In genomic region chr10:23912884-23913401, GRCh38 we compare ENCODE assay signal across 25 cellular contexts.
A peak's percentile ranks its signal among the peaks of the same experiment; 100 is the strongest.
DNase-seq lines count a peak whose midpoint lies in the region; ATAC-seq, FAIRE-seq and TF ChIP-seq lines count a peak whose summit lies in the region.
"Had no signal": no experiment of that assay in that cellular context is flagged by ENCODE, and none has a peak within 500 bp of the region (broad histone marks: within the 10 kb centered on the region; RNA-seq: fewer than 3 reads in every experiment).

No MANE protein-coding gene starts in this region.

- FAIRE-seq in GM12878 (lab: Jason Lieb, UNC), result no peak

- H3K4me2 ChIP-seq in BLaER1 (peak overlapping the region; percentile 18), GM12878 (ENCODE audit: control insufficient read depth, insufficient read depth) (no peak overlapping the region)
- H3K4me2 ChIP-seq: GM23338, PC-9 had no signal

- RAD21 ChIA-PET in GM12878 (lab: Charles Lee; ENCODE audit: unreplicated experiment), result no interaction called here

- in situ Hi-C loops in GM12878 (cut with MboI), result no loop called here

- no peak for TF ChIP-seq RAD21 in GM12878 (IDR thresholded peaks at IDR 0.05; ENCODE audit: insufficient read depth, low read depth, low read length)

- H3K9me3 ChIP-seq in BLaER1, result peaks cover 6% of the 10 kb centered on the region; the same call in 1 of the 2 replicates
- no peaks in the 10 kb centered on the region for H3K9me3 ChIP-seq in GM12878 (replicated peaks; ENCODE audit: control insufficient read depth, insufficient read depth, low read length)
- no peaks in the 10 kb centered on the region for H3K9me3 ChIP-seq in uterus
- H3K9me3 ChIP-seq: SJSA1 had no signal

- TF ChIP-seq EP300 in GM12878 (IDR thresholded peaks at IDR 0.05; ENCODE audit: borderline replicate concordance in 1 of 2, control insufficient read depth in 1 of 2, low read depth in 2 of 2, low read length in 2 of 2), result no peak

- SMC1A ChIA-PET in GM12878 (lab: Charles Lee; ENCODE audit: uncharacterized antibody, unreplicated experiment), result no interaction called here

- intact Hi-C loops in GM12878 (cut with micrococcal nuclease; ENCODE audit: unreplicated experiment), result no loop called here
- intact Hi-C loops in uterus (cut with DNase I; ENCODE audit: low total_unique reads), result no loop called here

- ATAC-seq in GM12878, result no peak; the same call in 2 of the 3 replicates
- ATAC-seq: GM23338, Right ventricle myocardium inferior had no signal

- H3K4me3 ChIP-seq in BLaER1, result no peak overlapping the region
- H3K4me3 ChIP-seq in GM12878, result no peak overlapping the region
- H3K4me3 ChIP-seq in uterus, result no peak overlapping the region
- H3K4me3 ChIP-seq: GM23338, PC-9, SJSA1 had no signal

- no peaks in the 10 kb centered on the region for H3K36me3 ChIP-seq in BLaER1
- H3K36me3 ChIP-seq in GM12878 (ENCODE audit: control insufficient read depth in 2 of 2, insufficient read depth in 2 of 2, low read length in 1 of 2), result no peaks in the 10 kb centered on the region
- no peaks in the 10 kb centered on the region for H3K36me3 ChIP-seq in uterus
- H3K36me3 ChIP-seq: SJSA1 had no signal

- CTCF ChIA-PET in GM12878 (lab: Yijun Ruan, JAX), result no interaction called here

- H2AFZ ChIP-seq in GM12878 (ENCODE audit: control insufficient read depth, low read depth, low read length), result no peak overlapping the region
- H2AFZ ChIP-seq: GM23338, PC-9 had no signal

- POLR2A ChIA-PET in GM12878 (lab: Charles Lee), result no interaction called here

- H3K27me3 ChIP-seq in BLaER1 (no peaks in the 10 kb centered on the region), GM12878 (replicated peaks in 1 of 2; ENCODE audit: control insufficient read depth in 2 of 2, insufficient read depth in 2 of 2, low read length in 1 of 2) (no peaks in the 10 kb centered on the region), uterus (no peaks in the 10 kb centered on the region)
- H3K27me3 ChIP-seq: SJSA1 had no signal

- WGBS in GM12878 (ENCODE audit: insufficient coverage, insufficient replicate concordance, low lambda C conversion rate, missing lambda C conversion rate), result 45% methylated on average over 6 of the region's 6 CpGs

- no peaks in the 10 kb centered on the region for H4K20me1 ChIP-seq in BLaER1
- H4K20me1 ChIP-seq in GM12878 (ENCODE audit: control insufficient read depth, insufficient read depth), result no peaks in the 10 kb centered on the region

- H3K4me1 ChIP-seq in BLaER1 (peaks cover 8% of the 10 kb centered on the region), GM12878 (ENCODE audit: control insufficient read depth, insufficient read depth, low read length) (no peaks in the 10 kb centered on the region), uterus (no peaks in the 10 kb centered on the region)
- H3K4me1 ChIP-seq: SJSA1 had no signal

- BruUV-seq in GM12878 (replicated peaks; lab: Mats Ljungman, UMichigan), result no TSS peak

- H3K27ac ChIP-seq in BLaER1 (no peak overlapping the region), GM12878 (ENCODE audit: control insufficient read depth, insufficient read depth) (no peak overlapping the region), uterus (no peak overlapping the region)
- H3K27ac ChIP-seq: 22Rv1, HL-60, PC-9, SJSA1 had no signal

- H3K9ac ChIP-seq in BLaER1 (no peak overlapping the region), GM12878 (ENCODE audit: control insufficient read depth, insufficient read depth, low read length) (no peak overlapping the region)

- TF ChIP-seq POLR2A in GM12878 (IDR thresholded peaks at IDR 0.05; ENCODE audit: low read depth, low read length) (no peak), uterus (IDR thresholded peaks at IDR 0.05) (no peak)

- peak; percentile 19 for DNase-seq in NCI-H82 (lab: John Stamatoyannopoulos, UW)
- no peak for DNase-seq in NCI-H82 treated with DMSO at 0.1 percent for 48 hours (lab: John Stamatoyannopoulos, UW; ENCODE audit: unreplicated experiment)
- no peak for DNase-seq in GM12878 (ENCODE audit: low read depth, low spot score)
- peak; percentile 57 for DNase-seq in left kidney (ENCODE audit: low read depth, low spot score)
- no peak for DNase-seq in HuH-7 (ENCODE audit: low spot score)
- no peak for DNase-seq in GF-D8 (lab: John Stamatoyannopoulos, UW)
- DNase-seq in uterus, result no peak
- DNase-seq: CD8-positive, alpha-beta memory T cell; DMS79 treated with DMSO at 0.1 percent for 48 hours; HCEC 1CT; KBM-7; MV-4-11; NCI-H1105; NCI-H146; NCI-H1930; NCI-H2107; NCI-H524; NCI-H748 treated with DMSO at 0.1 percent for 48 hours; PC-9 had no signal

- H3K79me2 ChIP-seq in GM12878 (ENCODE audit: control insufficient read depth, insufficient read depth, low read length), result no peaks in the 10 kb centered on the region

- TF ChIP-seq CTCF in GM12878 (IDR thresholded peaks at IDR 0.05 in 2 of 3, conservative IDR thresholded peaks at IDR 0.05 in 1 of 3; ENCODE audit: control insufficient read depth in 2 of 3, extremely low read depth in 1 of 3, insufficient read depth in 1 of 3, low read depth in 3 of 3, low read length in 3 of 3) (no peak), uterus (IDR thresholded peaks at IDR 0.05) (no peak)

TF ChIP-seq in GM12878, 131 proteins besides CTCF, POLR2A, EP300 and RAD21:
- TF ChIP-seq, protein P1, sequence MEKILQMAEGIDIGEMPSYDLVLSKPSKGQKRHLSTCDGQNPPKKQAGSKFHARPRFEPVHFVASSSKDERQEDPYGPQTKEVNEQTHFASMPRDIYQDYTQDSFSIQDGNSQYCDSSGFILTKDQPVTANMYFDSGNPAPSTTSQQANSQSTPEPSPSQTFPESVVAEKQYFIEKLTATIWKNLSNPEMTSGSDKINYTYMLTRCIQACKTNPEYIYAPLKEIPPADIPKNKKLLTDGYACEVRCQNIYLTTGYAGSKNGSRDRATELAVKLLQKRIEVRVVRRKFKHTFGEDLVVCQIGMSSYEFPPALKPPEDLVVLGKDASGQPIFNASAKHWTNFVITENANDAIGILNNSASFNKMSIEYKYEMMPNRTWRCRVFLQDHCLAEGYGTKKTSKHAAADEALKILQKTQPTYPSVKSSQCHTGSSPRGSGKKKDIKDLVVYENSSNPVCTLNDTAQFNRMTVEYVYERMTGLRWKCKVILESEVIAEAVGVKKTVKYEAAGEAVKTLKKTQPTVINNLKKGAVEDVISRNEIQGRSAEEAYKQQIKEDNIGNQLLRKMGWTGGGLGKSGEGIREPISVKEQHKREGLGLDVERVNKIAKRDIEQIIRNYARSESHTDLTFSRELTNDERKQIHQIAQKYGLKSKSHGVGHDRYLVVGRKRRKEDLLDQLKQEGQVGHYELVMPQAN (conservative IDR thresholded peaks at IDR 0.05), result no peak
- TF ChIP-seq ZBTB4 (CRISPR knock-in tag; IDR thresholded peaks at IDR 0.05) (no peak), SREBF1 (IDR thresholded peaks at IDR 0.05; ENCODE audit: low read length) (no peak), MTA3 (IDR thresholded peaks at IDR 0.05; ENCODE audit: borderline replicate concordance, low read length) (no peak), NR2F1 (conservative IDR thresholded peaks at IDR 0.05) (peak; percentile 86), MEF2B (IDR thresholded peaks at IDR 0.05; ENCODE audit: partially characterized antibody, poor library complexity, severe bottlenecking) (peak; percentile 21)

Comparison
In these comparisons a context has a peak if more than half of its experiments do, and no peak if none do; other contexts are left out.
1. DNase-seq: peak in NCI-H82 (single experiment) and left kidney (single experiment); none in NCI-H82 treated with DMSO at 0.1 percent for 48 hours (single experiment), GM12878 (single experiment), HuH-7 (single experiment), GF-D8 (single experiment) and uterus (0 of 2).